In genomic region chr4:77052352-77052751, GRCh38 we compare ENCODE assay signal across 8 cellular contexts. TPM values are rescaled to one million over a fixed set of nuclear protein-coding genes. Genes with fewer than 3 reads are reported as not detected.
DNase-seq lines count a peak whose midpoint lies in the region; ATAC-seq and TF ChIP-seq lines count a peak whose summit lies in the region.

No MANE protein-coding gene starts in this region.

- H3K4me1 ChIP-seq in neural progenitor cell: peaks cover 11% of the 10 kb centered on the region

- peaks cover 81% of the 10 kb centered on the region for H3F3A ChIP-seq in neural progenitor cell (ENCODE audit: low read depth)

- peaks cover 67% of the 10 kb centered on the region for H3K36me3 ChIP-seq in MG63
- peaks cover 57% of the 10 kb centered on the region for H3K36me3 ChIP-seq in neural progenitor cell

- H3K27me3 ChIP-seq in MG63 (no peaks in the 10 kb centered on the region), neural progenitor cell (no peaks in the 10 kb centered on the region)

- DNase-seq in GM10248 (ENCODE audit: extremely low spot score) (no peak), MG63 (peak; percentile 9), neural progenitor cell (ENCODE audit: low spot score) (peak; percentile 79), GOT3 (lab: John Stamatoyannopoulos, UW) (no peak), SHP77 treated with DMSO at 0.1 percent for 48 hours (lab: John Stamatoyannopoulos, UW) (no peak)
- DNase-seq in activated CD4-positive, alpha-beta T cell treated with anti-CD3 and anti-CD28 coated beads, Interleukin-2, amount 10 ng/mL, durations not matched to agents 24 days and 14 days: peak; percentile 87
- peak; percentile 55 for DNase-seq in effector CD8-positive, alpha-beta T cell (lab: John Stamatoyannopoulos, UW)

- no peaks in the 10 kb centered on the region for H3K9me3 Mint-ChIP-seq in activated CD4-positive, alpha-beta T cell treated with anti-CD3 and anti-CD28 coated beads, Interleukin-2, amount 10 ng/mL, durations not matched to agents 24 days and 14 days
- no peaks in the 10 kb centered on the region for H3K9me3 Mint-ChIP-seq in neural progenitor cell

- peaks cover 57% of the 10 kb centered on the region for H4K20me1 ChIP-seq in neural progenitor cell (ENCODE audit: low read depth)

- peaks cover 68% of the 10 kb centered on the region for H3K79me2 ChIP-seq in neural progenitor cell (ENCODE audit: low read depth)

- TF ChIP-seq CTCF in GM10248 (IDR thresholded peaks at IDR 0.05; ENCODE audit: control extremely low read depth, extremely low read depth, low read depth, missing control alignments): peak; percentile 51
- peak; percentile 70 for TF ChIP-seq CTCF in neural progenitor cell (IDR thresholded peaks at IDR 0.05)

- POLR2A ChIA-PET in GM10248 (lab: Yijun Ruan, JAX): interaction anchor here (0.5 kb wide), 1 partner anchor 18 kb away, joined by 3 read pairs; no protein-coding TSS in a partner anchor

- ATAC-seq in GM18519 (IDR thresholded peaks at IDR 0.05; ENCODE audit: low FRiP score, unreplicated experiment): no peak

- peaks cover 3% of the 10 kb centered on the region for H3K4me1 Mint-ChIP-seq in activated CD4-positive, alpha-beta T cell treated with anti-CD3 and anti-CD28 coated beads, Interleukin-2, amount 10 ng/mL, durations not matched to agents 24 days and 14 days
- H3K4me1 Mint-ChIP-seq in neural progenitor cell: no peaks in the 10 kb centered on the region

- CTCF ChIA-PET in GM10248 (lab: Yijun Ruan, JAX): interaction anchor here (0.6 to 4.8 kb wide), 24 partner anchors 9 to 306 kb away, joined by 3 to 62 read pairs (median 4); no protein-coding TSS in a partner anchor

- H3K9me3 ChIP-seq in MG63 (no peaks in the 10 kb centered on the region), neural progenitor cell (ENCODE audit: low read depth) (no peaks in the 10 kb centered on the region)

- no peak overlapping the region for H3K27ac ChIP-seq in neural progenitor cell

- intact Hi-C loops in activated CD4-positive, alpha-beta T cell treated with anti-CD3 and anti-CD28 coated beads, Interleukin-2, amount 10 ng/mL, durations not matched to agents 24 days and 14 days (cut with micrococcal nuclease): loop anchor here (2.0 kb wide), 2 partner anchors 22 to 150 kb away; partner anchors contain the start of gene CCNI

- H2AFZ ChIP-seq in neural progenitor cell (replicated peaks): no peak overlapping the region

- no peak overlapping the region for H3K27ac Mint-ChIP-seq in activated CD4-positive, alpha-beta T cell treated with anti-CD3 and anti-CD28 coated beads, Interleukin-2, amount 10 ng/mL, durations not matched to agents 24 days and 14 days
- H3K27ac Mint-ChIP-seq in neural progenitor cell: peak overlapping the region; percentile 68

- H3K4me3 ChIP-seq in MG63: no peak overlapping the region
- H3K4me3 ChIP-seq in neural progenitor cell: no peak overlapping the region

- no peak overlapping the region for H3K4me3 Mint-ChIP-seq in activated CD4-positive, alpha-beta T cell treated with anti-CD3 and anti-CD28 coated beads, Interleukin-2, amount 10 ng/mL, durations not matched to agents 24 days and 14 days
- H3K4me3 Mint-ChIP-seq in neural progenitor cell: no peak overlapping the region

- peaks cover 62% of the 10 kb centered on the region for H3K36me3 Mint-ChIP-seq in activated CD4-positive, alpha-beta T cell treated with anti-CD3 and anti-CD28 coated beads, Interleukin-2, amount 10 ng/mL, durations not matched to agents 24 days and 14 days (ENCODE audit: low read depth)
- peaks cover 45% of the 10 kb centered on the region for H3K36me3 Mint-ChIP-seq in neural progenitor cell

- H3K27me3 Mint-ChIP-seq in activated CD4-positive, alpha-beta T cell treated with anti-CD3 and anti-CD28 coated beads, Interleukin-2, amount 10 ng/mL, durations not matched to agents 24 days and 14 days: no peaks in the 10 kb centered on the region
- H3K27me3 Mint-ChIP-seq in neural progenitor cell (ENCODE audit: insufficient read depth, low read depth): no peaks in the 10 kb centered on the region

- H3K9ac ChIP-seq in neural progenitor cell: no peak overlapping the region

- H3K4me2 ChIP-seq in neural progenitor cell: no peak overlapping the region

RNA-seq across cellular contexts. Expression of gene CCNI, which starts 23.4 kb away (rescaled TPM):
- total RNA-seq in MG63 (2014; rRNA removed; shearing (Covaris generic); ENCODE audit: low replicate concordance): 136 and 165 TPM in 2 replicates
- 214 TPM in 2 replicates for total RNA-seq in activated CD4-positive, alpha-beta T cell treated with anti-CD3 and anti-CD28 coated beads, Interleukin-2, amount 10 ng/mL, durations not matched to agents 24 days and 14 days
- 425 and 511 TPM in 2 replicates for total RNA-seq in neural progenitor cell (ENCODE audit: low replicate concordance)

Comparison
In these comparisons a context has a peak if more than half of its experiments do, and no peak if none do; other contexts are left out.
1. DNase-seq: peak in MG63 (single experiment), activated CD4-positive, alpha-beta T cell treated with anti-CD3 and anti-CD28 coated beads, Interleukin-2, amount 10 ng/mL, durations not matched to agents 24 days and 14 days (single experiment), effector CD8-positive, alpha-beta T cell (single experiment) and neural progenitor cell (single experiment); none in GM10248 (single experiment), GOT3 (single experiment) and SHP77 treated with DMSO at 0.1 percent for 48 hours (single experiment).